ENCODE assay signal across 17 cellular contexts in genomic region chr13:32553720-32554119, GRCh38. TPM values are rescaled to one million over a fixed set of nuclear protein-coding genes. Genes with fewer than 3 reads are reported as not detected.
DNase-seq lines count a peak whose midpoint lies in the region; ATAC-seq lines count a peak whose summit lies in the region.
"Had no signal": no experiment of that assay in that cellular context is flagged by ENCODE, and none has a peak within 500 bp of the region (broad histone marks: within the 10 kb centered on the region; RNA-seq: fewer than 3 reads in every experiment).

No MANE protein-coding gene starts in this region.

- DNase-seq in SJCRH30: no peak
- no peak for DNase-seq in NOMO-1 treated with DMSO at 0.1 percent for 48 hours (lab: John Stamatoyannopoulos, UW; ENCODE audit: unreplicated experiment)
- DNase-seq in pons (ENCODE audit: low spot score): no peak
- DNase-seq: Calu3; CD8-positive, alpha-beta T cell; DMS79 treated with DMSO at 0.1 percent for 48 hours; GF-D8; Kasumi-1; KBM-7 had no signal

- H3K27me3 ChIP-seq in SJCRH30: 0 out of 2 replicates have a peak, but pooled peaks cover 4% of the 10 kb centered on the region
- H3K27me3 ChIP-seq: BLaER1 treated with 17β-estradiol and CSF1 and Interleukin-3, amounts not matched to agents 10 nM and 100 nM had no signal

- peak; percentile 58 for ATAC-seq in GM18502 (IDR thresholded peaks at IDR 0.05; ENCODE audit: poor library complexity, unreplicated experiment)
- peak; percentile 81 for ATAC-seq in HG02852 (IDR thresholded peaks at IDR 0.05; ENCODE audit: unreplicated experiment)
- no peak for ATAC-seq in GM21447 (IDR thresholded peaks at IDR 0.05; ENCODE audit: unreplicated experiment)
- ATAC-seq in GM18498 (IDR thresholded peaks at IDR 0.05; ENCODE audit: unreplicated experiment): no peak
- ATAC-seq: CD8-positive, alpha-beta T cell; GM12878; HepG2 had no signal

- H3K27ac ChIP-seq in SJCRH30: peak overlapping the region; percentile 4; the same call in 1 of the 2 replicates
- H3K27ac ChIP-seq: BLaER1 treated with 17β-estradiol and CSF1 and Interleukin-3, amounts not matched to agents 10 nM and 100 nM had no signal

- H3K9me3 ChIP-seq in SJCRH30 (replicated peaks): 0 out of 2 replicates have a peak, but pooled peaks cover 3% of the 10 kb centered on the region
- H3K9me3 ChIP-seq: HAP-1 had no signal

- no peaks in the 10 kb centered on the region for H3K36me3 ChIP-seq in SJCRH30
- H3K36me3 ChIP-seq: BLaER1 treated with 17β-estradiol and CSF1 and Interleukin-3, amounts not matched to agents 10 nM and 100 nM; HAP-1 had no signal

- H3K4me1 ChIP-seq in SJCRH30: peaks cover 9% of the 10 kb centered on the region; the same call in 1 of the 2 replicates
- H3K4me1 ChIP-seq: HAP-1 had no signal

- H3K4me3 ChIP-seq in SJCRH30: no peak overlapping the region
- H3K4me3 ChIP-seq: BLaER1 treated with 17β-estradiol and CSF1 and Interleukin-3, amounts not matched to agents 10 nM and 100 nM; GM12878; HAP-1 had no signal

RNA-seq across cellular contexts. Expression of gene N4BP2L2, which starts 15.1 kb away (rescaled TPM):
- 98.5 and 134 TPM in 2 replicates for total RNA-seq in SJCRH30 (2014; rRNA removed; shearing (Covaris generic))

RNA-seq across cellular contexts. Expression of gene PDS5B, which starts 32.5 kb away (rescaled TPM):
- total RNA-seq in SJCRH30 (2014; rRNA removed; shearing (Covaris generic)): 69.3 and 83.7 TPM in 2 replicates

Comparison
In these comparisons a context has a peak if more than half of its experiments do, and no peak if none do; other contexts are left out.
1. ATAC-seq: peak in GM18502 (single experiment) and HG02852 (single experiment); none in GM21447 (single experiment) and GM18498 (single experiment).